ENCODE assay signal across 8 cellular contexts in genomic region chr9:94656190-94656589, GRCh38. TPM values are rescaled to one million over a fixed set of nuclear protein-coding genes. Genes with fewer than 3 reads are reported as not detected.
A peak's percentile ranks its signal among the peaks of the same experiment; 100 is the strongest.
DNase-seq lines count a peak whose midpoint lies in the region; ATAC-seq and TF ChIP-seq lines count a peak whose summit lies in the region.

No MANE protein-coding gene starts in this region.

- peak overlapping the region; percentile 84 for H3K4me3 Mint-ChIP-seq in activated T-helper 17 cell treated with anti-CD3 and anti-CD28 coated beads, Interleukin-2, amount 50 U/mL, for 72 hours
- H3K4me3 Mint-ChIP-seq in nephron progenitor cell = no peak overlapping the region

- H3K4me3 ChIP-seq in lower lobe of right lung = no peak overlapping the region

- POLR2A ChIA-PET in GM10248 (lab: Yijun Ruan, JAX) = no interaction called here

- H3K4me1 ChIP-seq in lower lobe of right lung = peaks cover 14% of the 10 kb centered on the region

- no peaks in the 10 kb centered on the region for H3K9me3 Mint-ChIP-seq in activated T-helper 17 cell treated with anti-CD3 and anti-CD28 coated beads, Interleukin-2, amount 50 U/mL, for 72 hours
- H3K9me3 Mint-ChIP-seq in nephron progenitor cell = no peaks in the 10 kb centered on the region

- no peaks in the 10 kb centered on the region for H3K27me3 Mint-ChIP-seq in activated T-helper 17 cell treated with anti-CD3 and anti-CD28 coated beads, Interleukin-2, amount 50 U/mL, for 72 hours
- peaks cover 1% of the 10 kb centered on the region for H3K27me3 Mint-ChIP-seq in nephron progenitor cell (ENCODE audit: low read depth, poor library complexity)

- peaks cover 5% of the 10 kb centered on the region for H3K4me1 Mint-ChIP-seq in activated T-helper 17 cell treated with anti-CD3 and anti-CD28 coated beads, Interleukin-2, amount 50 U/mL, for 72 hours
- H3K4me1 Mint-ChIP-seq in nephron progenitor cell = peaks cover 26% of the 10 kb centered on the region

- peak overlapping the region; percentile 75 for H3K27ac ChIP-seq in lower lobe of right lung

- no peaks in the 10 kb centered on the region for H3K36me3 Mint-ChIP-seq in activated T-helper 17 cell treated with anti-CD3 and anti-CD28 coated beads, Interleukin-2, amount 50 U/mL, for 72 hours (ENCODE audit: low read depth)
- H3K36me3 Mint-ChIP-seq in nephron progenitor cell (ENCODE audit: low read depth) = no peaks in the 10 kb centered on the region

- H3K36me3 ChIP-seq in lower lobe of right lung = no peaks in the 10 kb centered on the region

- peak overlapping the region; percentile 86 for H3K27ac Mint-ChIP-seq in activated T-helper 17 cell treated with anti-CD3 and anti-CD28 coated beads, Interleukin-2, amount 50 U/mL, for 72 hours
- H3K27ac Mint-ChIP-seq in nephron progenitor cell = no peak overlapping the region

- no peaks in the 10 kb centered on the region for H3K27me3 ChIP-seq in lower lobe of right lung (ENCODE audit: low read depth)

- peak; percentile 98 for ATAC-seq in GM21367 (IDR thresholded peaks at IDR 0.05; ENCODE audit: unreplicated experiment)
- peak; percentile 97 for ATAC-seq in activated T-helper 17 cell treated with anti-CD3 and anti-CD28 coated beads, Interleukin-2, amount 50 U/mL, for 72 hours (replicated peaks)
- peak; percentile 76 to 85 for ATAC-seq in lower lobe of right lung

- intact Hi-C loops in lower lobe of right lung (cut with DNase I) = no loop called here

- CTCF ChIA-PET in GM10248 (lab: Yijun Ruan, JAX) = interaction anchor here (1.1 to 3.0 kb wide), 7 partner anchors 10 to 492 kb away, joined by 3 to 28 read pairs (median 6); no protein-coding TSS in a partner anchor

- DNase-seq in GM10248 (ENCODE audit: extremely low spot score) (peak; percentile 69), HT1080 (ENCODE audit: low read depth) (peak; percentile 17), lower lobe of right lung (no peak), nephron progenitor cell (no peak), ureter (ENCODE audit: low spot score) (no peak)
- DNase-seq in NK-92 treated with Interleukin-12 subunit alpha and Interleukin-12 subunit beta, amount 100 ng/mL, for 24 hours (lab: John Stamatoyannopoulos, UW) = no peak

- H3K9me3 ChIP-seq in lower lobe of right lung = no peaks in the 10 kb centered on the region

- TF ChIP-seq CTCF in GM10248 (IDR thresholded peaks at IDR 0.05; ENCODE audit: control extremely low read depth, extremely low read depth, low read depth, missing control alignments) = no peak
- no peak for TF ChIP-seq CTCF in lower lobe of right lung (IDR thresholded peaks at IDR 0.05)
- TF ChIP-seq CTCF in nephron progenitor cell (IDR thresholded peaks at IDR 0.05) = no peak

RNA-seq across cellular contexts. Expression of gene FBP1, which starts 16.9 kb away (rescaled TPM):
- not detected in 2 replicates for total RNA-seq in HT1080 (2014; rRNA removed; shearing (Covaris generic))
- polyA plus RNA-seq in HT1080 (2015; cell fraction: cytosol; rRNA removed) = 0.12 TPM in 1 of 2 replicates, not detected in the other
- polyA plus RNA-seq in HT1080 (2015; cell fraction: nucleus; rRNA removed) = not detected in 2 replicates
- under 1 TPM; 0.50 to 0.85 TPM for total RNA-seq in activated T-helper 17 cell treated with anti-CD3 and anti-CD28 coated beads, Interleukin-2, amount 50 U/mL, for 72 hours
- 527 TPM for total RNA-seq in lower lobe of right lung
- 231 TPM for total RNA-seq in ureter

Comparison
In these comparisons a context has a peak if more than half of its experiments do, and no peak if none do; other contexts are left out.
1. DNase-seq: peak in GM10248 (single experiment) and HT1080 (single experiment); none in lower lobe of right lung (single experiment), nephron progenitor cell (single experiment), NK-92 treated with Interleukin-12 subunit alpha and Interleukin-12 subunit beta, amount 100 ng/mL, for 24 hours (single experiment) and ureter (single experiment).
2. RNA of gene FBP1, which starts 16.9 kb away (total RNA-seq): 527 TPM in lower lobe of right lung (single experiment) and 231 TPM in ureter (single experiment); 0.50 to 0.85 TPM in activated T-helper 17 cell treated with anti-CD3 and anti-CD28 coated beads, Interleukin-2, amount 50 U/mL, for 72 hours and not detected in HT1080; every median in the first group is over 100 times any median in the second.
3. Peak in every context shown above with its lines, with median percentiles within 50 percentile points of each other: ATAC-seq.